Comparison of ENCODE assay signal across 23 cellular contexts in genomic region chr12:1419849-1420371, GRCh38.
"Had no signal": no experiment of that assay in that cellular context is flagged by ENCODE, and none has a peak within 500 bp of the region (broad histone marks: within the 10 kb centered on the region; RNA-seq: fewer than 3 reads in every experiment).

No MANE protein-coding gene starts in this region.

- DNase-seq: activated CD4-positive, alpha-beta memory T cell treated with anti-CD3 and anti-CD28 coated beads, Interleukin-2, amount 10 ng/mL, durations not matched to agents 7 days and 5 days; activated CD4-positive, alpha-beta T cell treated with anti-CD3 and anti-CD28 coated beads, Interleukin-2, amount 50 U/mL, for 1 hour; activated CD4-positive, CD25-positive, alpha-beta regulatory T cell; activated CD8-positive, alpha-beta memory T cell treated with anti-CD3 and anti-CD28 coated beads, Interleukin-2, amount 50 U/mL, for 48 hours; activated naive CD4-positive, alpha-beta T cell treated with anti-CD3 and anti-CD28 coated beads, Interleukin-2, amount 50 U/mL, for 16 hours; activated naive CD8-positive, alpha-beta T cell treated with anti-CD3 and anti-CD28 coated beads, Interleukin-2, amount 10 ng/mL, durations not matched to agents 7 days and 5 days; activated T-cell treated with anti-CD3 and anti-CD28 coated beads, Interleukin-2, amount 50 U/mL, for 1 hour; adrenal gland; anterior cingulate cortex; Karpas-422; MM.1S; NCI-H1105; NCI-H1436; NCI-H187; NCI-H2081; NCI-H446; NCI-H524; PC-3; SHP77; T-helper 9 cell had no signal

- ATAC-seq: PC-3 had no signal

- H3K27ac Mint-ChIP-seq: activated CD4-positive, alpha-beta memory T cell treated with anti-CD3 and anti-CD28 coated beads, Interleukin-2, amount 10 ng/mL, durations not matched to agents 7 days and 5 days; activated naive CD8-positive, alpha-beta T cell treated with anti-CD3 and anti-CD28 coated beads, Interleukin-2, amount 10 ng/mL, durations not matched to agents 7 days and 5 days; T-helper 1 cell treated with Interleukin-12 subunit alpha and Interleukin-12 subunit beta and Interleukin-4 antibody, amounts not matched to agents 30 μg/mL and 1 μg/mL, for 36 hours had no signal

- H3K9me3 ChIP-seq: adrenal gland had no signal

- H3K27me3 ChIP-seq: adrenal gland had no signal

- H3K36me3 ChIP-seq: adrenal gland had no signal

- H3K27me3 Mint-ChIP-seq: activated CD4-positive, alpha-beta memory T cell treated with anti-CD3 and anti-CD28 coated beads, Interleukin-2, amount 10 ng/mL, durations not matched to agents 7 days and 5 days; activated naive CD8-positive, alpha-beta T cell treated with anti-CD3 and anti-CD28 coated beads, Interleukin-2, amount 10 ng/mL, durations not matched to agents 7 days and 5 days had no signal

- FAIRE-seq: RCC 7860, TTC549 had no signal

- H3K4me3 ChIP-seq: adrenal gland had no signal

- H3K4me3 Mint-ChIP-seq: activated CD4-positive, alpha-beta memory T cell treated with anti-CD3 and anti-CD28 coated beads, Interleukin-2, amount 10 ng/mL, durations not matched to agents 7 days and 5 days; activated naive CD8-positive, alpha-beta T cell treated with anti-CD3 and anti-CD28 coated beads, Interleukin-2, amount 10 ng/mL, durations not matched to agents 7 days and 5 days; T-helper 1 cell treated with Interleukin-12 subunit alpha and Interleukin-12 subunit beta and Interleukin-4 antibody, amounts not matched to agents 30 μg/mL and 1 μg/mL, for 36 hours had no signal

- H3K27ac ChIP-seq: adrenal gland had no signal
